In the genomic region with DNA sequence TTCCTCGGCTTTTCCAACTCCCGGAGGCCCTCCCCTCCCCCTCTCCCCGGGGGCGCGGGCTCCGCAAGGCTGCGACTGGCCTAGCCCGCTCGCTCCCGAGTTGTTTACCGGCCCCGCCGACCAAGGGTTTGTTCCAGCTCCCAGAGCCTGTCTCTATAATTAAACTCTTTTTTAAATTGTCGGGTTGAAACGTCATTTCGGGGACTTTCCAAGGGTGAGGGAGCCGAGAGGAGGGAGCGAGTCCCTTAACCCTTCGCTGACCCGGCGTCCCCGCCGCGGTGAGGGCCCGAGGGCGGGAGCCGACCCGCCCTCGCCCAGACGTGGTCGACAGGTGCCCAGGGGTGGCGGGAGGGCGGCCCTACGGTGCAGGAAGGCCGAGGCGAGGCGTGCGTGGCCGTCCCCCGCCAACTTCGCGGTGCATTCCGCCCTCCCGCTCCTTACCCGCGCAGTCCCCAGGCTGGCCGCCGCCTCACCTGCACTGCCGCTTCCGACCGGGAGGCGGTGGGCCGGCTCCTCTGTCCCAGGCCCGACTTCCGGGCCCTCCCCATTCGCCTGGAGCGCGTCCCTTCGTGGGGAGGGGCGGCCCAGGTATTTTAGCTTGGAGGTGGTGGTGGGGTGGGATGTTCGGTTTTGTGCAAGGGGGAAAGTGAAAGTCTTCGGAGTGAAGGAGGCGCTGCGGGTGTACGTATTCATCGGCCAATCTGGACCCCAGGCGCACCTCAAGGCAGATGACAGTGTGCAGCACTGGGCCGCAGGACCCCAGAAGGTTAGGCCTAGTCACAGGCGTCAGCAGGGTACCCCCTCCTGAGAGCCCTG, we compare ENCODE assay signal across 8 cellular contexts. TPM values are rescaled to one million over a fixed set of nuclear protein-coding genes. Genes with fewer than 3 reads are reported as not detected.
DNase-seq lines count a peak whose midpoint lies in the region; ATAC-seq and TF ChIP-seq lines count a peak whose summit lies in the region.

No MANE protein-coding gene starts in this region.

- peaks cover 0 to 34% (median 23%) of the 10 kb centered on the region in 11 experiments; a peak in 20 of 22 replicates for H3K9me3 ChIP-seq in BLaER1 treated with 17β-estradiol and CSF1 and Interleukin-3, amounts not matched to agents 10 nM and 100 nM (replicated peaks in 1 of 11)
- no peaks in the 10 kb centered on the region for H3K9me3 ChIP-seq in Peyer's patch

- peaks cover 23% of the 10 kb centered on the region for H3K27me3 Mint-ChIP-seq in type B pancreatic cell

- H3K4me3 Mint-ChIP-seq in type B pancreatic cell, result peak overlapping the region; percentile 96

- no peaks in the 10 kb centered on the region for H3K27me3 ChIP-seq in BLaER1 treated with 17β-estradiol and CSF1 and Interleukin-3, amounts not matched to agents 10 nM and 100 nM
- H3K27me3 ChIP-seq in Peyer's patch, result no peaks in the 10 kb centered on the region

- H3K27ac Mint-ChIP-seq in type B pancreatic cell, result peak overlapping the region; percentile 99

- peaks cover 16 to 33% (median 28%) of the 10 kb centered on the region in 10 experiments for H3K4me1 ChIP-seq in BLaER1 treated with 17β-estradiol and CSF1 and Interleukin-3, amounts not matched to agents 10 nM and 100 nM
- H3K4me1 ChIP-seq in Peyer's patch, result peaks cover 0 to 8% (median 3%) of the 10 kb centered on the region in 4 donors

- H3K4me1 Mint-ChIP-seq in type B pancreatic cell (ENCODE audit: unreplicated experiment), result peaks cover 18% of the 10 kb centered on the region

- H4K20me1 ChIP-seq in BLaER1 treated with 17β-estradiol and CSF1 and Interleukin-3, amounts not matched to agents 10 nM and 100 nM, result peaks cover 20 to 21% (median 20%) of the 10 kb centered on the region in 11 experiments

- peak overlapping the region; percentile 96 to 100 (median 99) for H3K27ac ChIP-seq in BLaER1 treated with 17β-estradiol and CSF1 and Interleukin-3, amounts not matched to agents 10 nM and 100 nM
- H3K27ac ChIP-seq in Peyer's patch, result peak overlapping the region; percentile 95 to 100 (median 100)

- no peaks in the 10 kb centered on the region for H3K9me3 Mint-ChIP-seq in type B pancreatic cell

- peak; percentile 71 for TF ChIP-seq POLR2A in GM18951 (IDR thresholded peaks at IDR 0.05; ENCODE audit: extremely low read depth, insufficient read depth, insufficient read length)
- peak; percentile 88 to 96 for TF ChIP-seq POLR2A in Peyer's patch (IDR thresholded peaks at IDR 0.05)

- in situ Hi-C loops in GM18951 (cut with MboI; ENCODE audit: low sequenced_read_pairs, unreplicated experiment), result loop anchor here (10.0 kb wide), 1 partner anchor 521 kb away; no protein-coding TSS in a partner anchor

- H3K4me2 ChIP-seq in BLaER1 treated with 17β-estradiol and CSF1 and Interleukin-3, amounts not matched to agents 10 nM and 100 nM, result peak overlapping the region; percentile 86 to 98 (median 93)

- peak; percentile 84 to 92 (median 92) for DNase-seq in Peyer's patch
- peak; percentile 80 for DNase-seq in activated naive CD4-positive, alpha-beta T cell treated with Interleukin-2 at 50 U/mL for 16 hours
- peak; percentile 68 for DNase-seq in globus pallidus (ENCODE audit: low spot score)
- DNase-seq in omental fat pad (ENCODE audit: low spot score), result no peak
- peak; percentile 89 for DNase-seq in type B pancreatic cell (ENCODE audit: extremely low spot score, unreplicated experiment)

- H3K4me3 ChIP-seq in BLaER1 treated with 17β-estradiol and CSF1 and Interleukin-3, amounts not matched to agents 10 nM and 100 nM, result peak overlapping the region; percentile 75 to 99 (median 91)
- peak overlapping the region; percentile 74 to 96 (median 84) for H3K4me3 ChIP-seq in Peyer's patch

- H3K36me3 ChIP-seq in BLaER1 treated with 17β-estradiol and CSF1 and Interleukin-3, amounts not matched to agents 10 nM and 100 nM, result peaks cover 16 to 20% (median 18%) of the 10 kb centered on the region in 11 experiments
- H3K36me3 ChIP-seq in Peyer's patch, result no peaks in the 10 kb centered on the region

- peaks cover 24% of the 10 kb centered on the region for H3K36me3 Mint-ChIP-seq in type B pancreatic cell

- TF ChIP-seq CTCF in Peyer's patch (IDR thresholded peaks at IDR 0.05) (peak; percentile 76 to 97 (median 92)), omental fat pad (IDR thresholded peaks at IDR 0.05) (peak in 2 of 3 donors; percentile 45 to 90), type B pancreatic cell (conservative IDR thresholded peaks at IDR 0.05) (peak; percentile 89)

- H3K9ac ChIP-seq in BLaER1 treated with 17β-estradiol and CSF1 and Interleukin-3, amounts not matched to agents 10 nM and 100 nM, result peak overlapping the region; percentile 96 to 100 (median 99)

- ATAC-seq in HG03175 (IDR thresholded peaks at IDR 0.05; ENCODE audit: unreplicated experiment), result peak; percentile 47
- peak; percentile 59 for ATAC-seq in omental fat pad (ENCODE audit: low FRiP score)

RNA-seq across cellular contexts. Expression of a gene that starts 2.9 kb away (rescaled TPM):
- total RNA-seq in Peyer's patch (100 to 1,000 TPM in 3 of 4 donors, 10 to 100 TPM in 1; 78.8 to 321 (median 195) TPM), omental fat pad (100 to 1,000 TPM; 363 to 395 (median 384) TPM), type B pancreatic cell (ENCODE audit: low replicate concordance) (457 and 564 TPM in 2 replicates)
